ENCODE assay signal across 14 cellular contexts in genomic region chr6:35678021-35678654, GRCh38. TPM values are rescaled to one million over a fixed set of nuclear protein-coding genes. Genes with fewer than 3 reads are reported as not detected.
DNase-seq lines count a peak whose midpoint lies in the region; ATAC-seq and TF ChIP-seq lines count a peak whose summit lies in the region.
"Had no signal": no experiment of that assay in that cellular context is flagged by ENCODE, and none has a peak within 500 bp of the region (broad histone marks: within the 10 kb centered on the region; RNA-seq: fewer than 3 reads in every experiment).

No MANE protein-coding gene starts in this region.

- no TSS peak for BruUV-seq in Calu3 (replicated peaks; lab: Mats Ljungman, UMichigan)

- no peak overlapping the region for H3K4me3 Mint-ChIP-seq in activated T-helper 1 cell treated with anti-CD3 and anti-CD28 coated beads, Interleukin-12 subunit alpha, Interleukin-12 subunit beta, Interleukin-2, Interleukin-4 antibody, amounts not matched to agents 30 ng/mL and 10 ng/mL and 1 ng/mL, durations not matched to agents 14 hours and 24 hours and 36 hours
- H3K4me3 Mint-ChIP-seq in Calu3 (ENCODE audit: low read depth, unreplicated experiment): no peak overlapping the region
- H3K4me3 Mint-ChIP-seq: T-helper 2 cell treated with Interferon-gamma antibody and Interleukin-4, amounts not matched to agents 5 μg/mL and 100 μg/mL, for 36 hours had no signal

- H3K4me1 Mint-ChIP-seq in activated T-helper 1 cell treated with anti-CD3 and anti-CD28 coated beads, Interleukin-12 subunit alpha, Interleukin-12 subunit beta, Interleukin-2, Interleukin-4 antibody, amounts not matched to agents 30 ng/mL and 10 ng/mL and 1 ng/mL, durations not matched to agents 14 hours and 24 hours and 36 hours (ENCODE audit: low read depth): peaks cover 65% of the 10 kb centered on the region
- H3K4me1 Mint-ChIP-seq in Calu3 (ENCODE audit: low read depth, unreplicated experiment): peaks cover 9% of the 10 kb centered on the region

- H3K27me3 Mint-ChIP-seq in activated T-helper 1 cell treated with anti-CD3 and anti-CD28 coated beads, Interleukin-12 subunit alpha, Interleukin-12 subunit beta, Interleukin-2, Interleukin-4 antibody, amounts not matched to agents 30 ng/mL and 10 ng/mL and 1 ng/mL, durations not matched to agents 14 hours and 24 hours and 36 hours (ENCODE audit: insufficient read depth): no peaks in the 10 kb centered on the region
- H3K27me3 Mint-ChIP-seq in Calu3 (ENCODE audit: unreplicated experiment): no peaks in the 10 kb centered on the region

- CTCF ChIA-PET in Calu3 (lab: Charles Lee): interaction anchor here (0.6 kb wide), 2 partner anchors 48 to 102 kb away, joined by 3 to 11 read pairs; no protein-coding TSS in a partner anchor

- no peak for ATAC-seq in HG02885 (IDR thresholded peaks at IDR 0.05; ENCODE audit: poor library complexity, unreplicated experiment)
- ATAC-seq: HCT116 had no signal

- no peak overlapping the region for H2AFZ ChIP-seq in ACC112 (ENCODE audit: low read length, unreplicated experiment)
- H2AFZ ChIP-seq: PC-9 had no signal

- peaks cover 98% of the 10 kb centered on the region for H3K79me2 ChIP-seq in ACC112 (ENCODE audit: control insufficient read depth, insufficient read depth, low read length, unreplicated experiment)

- peaks cover 74% of the 10 kb centered on the region for H3K4me1 ChIP-seq in ACC112 (ENCODE audit: control insufficient read depth, insufficient read depth, low read length, unreplicated experiment)
- H3K4me1 ChIP-seq: BLaER1 had no signal

- intact Hi-C loops in activated T-helper 1 cell treated with anti-CD3 and anti-CD28 coated beads, Interleukin-12 subunit alpha, Interleukin-12 subunit beta, Interleukin-2, Interleukin-4 antibody, amounts not matched to agents 30 ng/mL and 10 ng/mL and 1 ng/mL, durations not matched to agents 14 hours and 24 hours and 36 hours (cut with micrococcal nuclease): no loop called here
- intact Hi-C loops in Calu3 (cut with micrococcal nuclease; ENCODE audit: unreplicated experiment): no loop called here

- no peak for TF ChIP-seq CTCF in Calu3 (IDR thresholded peaks at IDR 0.05; ENCODE audit: unreplicated experiment)

- H3K4me3 ChIP-seq in ACC112 (ENCODE audit: low read depth, low read length): peak overlapping the region; percentile 15; the same call in 1 of the 2 replicates
- H3K4me3 ChIP-seq: BLaER1, PC-9, right atrium auricular region had no signal

- H3K27ac Mint-ChIP-seq in activated T-helper 1 cell treated with anti-CD3 and anti-CD28 coated beads, Interleukin-12 subunit alpha, Interleukin-12 subunit beta, Interleukin-2, Interleukin-4 antibody, amounts not matched to agents 30 ng/mL and 10 ng/mL and 1 ng/mL, durations not matched to agents 14 hours and 24 hours and 36 hours: peak overlapping the region; percentile 3
- no peak overlapping the region for H3K27ac Mint-ChIP-seq in Calu3 (ENCODE audit: unreplicated experiment)
- H3K27ac Mint-ChIP-seq: T-helper 2 cell treated with Interferon-gamma antibody and Interleukin-4, amounts not matched to agents 5 μg/mL and 100 μg/mL, for 36 hours had no signal

- peak overlapping the region; percentile 62 for H3K27ac ChIP-seq in ACC112 (ENCODE audit: low read depth, low read length)
- H3K27ac ChIP-seq: BLaER1, PC-9, right atrium auricular region had no signal

- H3K36me3 ChIP-seq in ACC112 (ENCODE audit: insufficient read depth, low read length): peaks cover 43% of the 10 kb centered on the region

- H3K9me3 Mint-ChIP-seq in activated T-helper 1 cell treated with anti-CD3 and anti-CD28 coated beads, Interleukin-12 subunit alpha, Interleukin-12 subunit beta, Interleukin-2, Interleukin-4 antibody, amounts not matched to agents 30 ng/mL and 10 ng/mL and 1 ng/mL, durations not matched to agents 14 hours and 24 hours and 36 hours: no peaks in the 10 kb centered on the region
- H3K9me3 Mint-ChIP-seq in Calu3 (ENCODE audit: low read depth, unreplicated experiment): no peaks in the 10 kb centered on the region
- H3K9me3 Mint-ChIP-seq: T-helper 2 cell treated with Interferon-gamma antibody and Interleukin-4, amounts not matched to agents 5 μg/mL and 100 μg/mL, for 36 hours had no signal

- H3K27me3 ChIP-seq in ACC112 (ENCODE audit: insufficient read depth, low read length): no peaks in the 10 kb centered on the region
- H3K27me3 ChIP-seq: BLaER1, right atrium auricular region had no signal

- H3K36me3 Mint-ChIP-seq in activated T-helper 1 cell treated with anti-CD3 and anti-CD28 coated beads, Interleukin-12 subunit alpha, Interleukin-12 subunit beta, Interleukin-2, Interleukin-4 antibody, amounts not matched to agents 30 ng/mL and 10 ng/mL and 1 ng/mL, durations not matched to agents 14 hours and 24 hours and 36 hours (ENCODE audit: low read depth): peaks cover 18% of the 10 kb centered on the region
- no peaks in the 10 kb centered on the region for H3K36me3 Mint-ChIP-seq in Calu3 (ENCODE audit: insufficient read depth, unreplicated experiment)

- DNase-seq in GM03348 (ENCODE audit: low spot score) (peak; percentile 21), glomerular visceral epithelial cell (ENCODE audit: extremely low spot score) (peak; percentile 20), Calu3 (no peak), AG20443 (ENCODE audit: low spot score) (no peak), pons (ENCODE audit: low spot score) (no peak)
- DNase-seq in activated T-helper 1 cell treated with anti-CD3 and anti-CD28 coated beads, Interleukin-12 subunit alpha, Interleukin-12 subunit beta, Interleukin-2, Interleukin-4 antibody, amounts not matched to agents 30 ng/mL and 10 ng/mL and 1 ng/mL, durations not matched to agents 14 hours and 24 hours and 36 hours (ENCODE audit: low spot score): no peak
- DNase-seq: NCI-H1092, PC-9 had no signal

RNA-seq across cellular contexts. Expression of gene FKBP5, which starts 10.6 kb away (rescaled TPM):
- 60.9 and 62.4 TPM in 2 replicates for total RNA-seq in activated T-helper 1 cell treated with anti-CD3 and anti-CD28 coated beads, Interleukin-12 subunit alpha, Interleukin-12 subunit beta, Interleukin-2, Interleukin-4 antibody, amounts not matched to agents 30 ng/mL and 10 ng/mL and 1 ng/mL, durations not matched to agents 14 hours and 24 hours and 36 hours
- total RNA-seq in Calu3 (2022): 14.3 and 15.1 TPM in 2 replicates

RNA-seq across cellular contexts. Expression of gene ARMC12, which starts 58.7 kb away (rescaled TPM):
- 0.24 and 0.41 TPM in 2 replicates for total RNA-seq in activated T-helper 1 cell treated with anti-CD3 and anti-CD28 coated beads, Interleukin-12 subunit alpha, Interleukin-12 subunit beta, Interleukin-2, Interleukin-4 antibody, amounts not matched to agents 30 ng/mL and 10 ng/mL and 1 ng/mL, durations not matched to agents 14 hours and 24 hours and 36 hours
- not detected in 2 replicates for total RNA-seq in Calu3 (2022)

Comparison
In these comparisons a context has a peak if more than half of its experiments do, and no peak if none do; other contexts are left out.
1. DNase-seq: peak in GM03348 (single experiment) and glomerular visceral epithelial cell (single experiment); none in activated T-helper 1 cell treated with anti-CD3 and anti-CD28 coated beads, Interleukin-12 subunit alpha, Interleukin-12 subunit beta, Interleukin-2, Interleukin-4 antibody, amounts not matched to agents 30 ng/mL and 10 ng/mL and 1 ng/mL, durations not matched to agents 14 hours and 24 hours and 36 hours (single experiment), Calu3 (single experiment), AG20443 (single experiment) and pons (single experiment).